In genomic region chr22:49015459-49015858, GRCh38 we compare ENCODE assay signal across 18 cellular contexts.
DNase-seq lines count a peak whose midpoint lies in the region; ATAC-seq and TF ChIP-seq lines count a peak whose summit lies in the region.
"Had no signal": no experiment of that assay in that cellular context is flagged by ENCODE, and none has a peak within 500 bp of the region (broad histone marks: within the 10 kb centered on the region; RNA-seq: fewer than 3 reads in every experiment).

No MANE protein-coding gene starts in this region.

- H3K4me2 ChIP-seq in H9 (ENCODE audit: insufficient read depth, insufficient read length, low read length) (no peak overlapping the region), PC-3 (ENCODE audit: low read length) (no peak overlapping the region)

- H3K36me3 Mint-ChIP-seq in H9 (ENCODE audit: insufficient read depth in 1 of 3, low read depth in 3 of 3): no peaks in the 10 kb centered on the region
- H3K36me3 Mint-ChIP-seq: activated naive CD8-positive, alpha-beta T cell treated with anti-CD3 and anti-CD28 coated beads for 36 hours; CD4-positive, alpha-beta memory T cell; natural killer cell had no signal

- H3K9ac ChIP-seq in H9 (ENCODE audit: extremely low read depth, insufficient read length, low read length): no peak overlapping the region
- no peak overlapping the region for H3K9ac ChIP-seq in PC-3 (ENCODE audit: low read length)

- no TSS peak for BruUV-seq in PC-3 (replicated peaks; lab: Mats Ljungman, UMichigan)

- WGBS in H9 (ENCODE audit: extremely low coverage, insufficient read length, low lambda C conversion rate): no CpG with 5 or more reads among the region's 13 CpGs
- 86 to 92% methylated on average over 5 to 13 of the region's 13 CpGs for WGBS in gastroesophageal sphincter (ENCODE audit: low coverage in 1 of 2), 2 donors

- no peak overlapping the region for H3K27ac Mint-ChIP-seq in H9
- H3K27ac Mint-ChIP-seq: activated CD4-positive, alpha-beta memory T cell treated with anti-CD3 and anti-CD28 coated beads, Interleukin-2, amount 10 ng/mL, durations not matched to agents 7 days and 5 days; activated naive CD8-positive, alpha-beta T cell treated with anti-CD3 and anti-CD28 coated beads for 36 hours; CD4-positive, alpha-beta memory T cell; natural killer cell had no signal

- no peaks in the 10 kb centered on the region for H3K23me2 ChIP-seq in H9 (ENCODE audit: insufficient read length, low read depth, low read length, poor library complexity, severe bottlenecking)

- no peak overlapping the region for H3K23ac ChIP-seq in H9 (ENCODE audit: insufficient read length, low read depth, low read length)

- no peak overlapping the region for H2BK120ac ChIP-seq in H9 (ENCODE audit: low read depth, low read length, poor library complexity, severe bottlenecking)

- intact Hi-C loops in left ventricle myocardium inferior (cut with micrococcal nuclease): no loop called here
- intact Hi-C loops in sciatic nerve (cut with DNase I): no loop called here
- intact Hi-C loops in PC-3 (cut with micrococcal nuclease): no loop called here

- POLR2A ChIA-PET in PC-3 (lab: Charles Lee; ENCODE audit: unreplicated experiment): no interaction called here

- H2BK5ac ChIP-seq in H9 (ENCODE audit: insufficient read length, low read length): no peak overlapping the region

- H3K36me3 ChIP-seq in left ventricle myocardium inferior (no peaks in the 10 kb centered on the region), gastroesophageal sphincter (no peaks in the 10 kb centered on the region), PC-3 (ENCODE audit: low read depth, low read length) (no peaks in the 10 kb centered on the region)
- H3K36me3 ChIP-seq: pancreas had no signal

- CTCF ChIA-PET in PC-3 (lab: Charles Lee): no interaction called here

- H2BK12ac ChIP-seq in H9 (ENCODE audit: insufficient read length, low read depth, low read length): no peak overlapping the region

- no peak overlapping the region for H4K5ac ChIP-seq in H9 (ENCODE audit: insufficient read length, low read depth, low read length)

- H3K4ac ChIP-seq in H9 (ENCODE audit: low read depth, low read length): no peak overlapping the region

- DNase-seq in D341Med (ENCODE audit: low spot score) (peak; percentile 9), H9 (peak; percentile 23), left ventricle myocardium inferior (no peak), sciatic nerve (ENCODE audit: low spot score) (peak; percentile 30), PC-3 (no peak), NCI-H82 (lab: John Stamatoyannopoulos, UW) (no peak), kidney glomerular epithelial cell (lab: John Stamatoyannopoulos, UW) (no peak)
- DNase-seq: activated CD4-positive, alpha-beta memory T cell treated with anti-CD3 and anti-CD28 coated beads, Interleukin-2, amount 10 ng/mL, durations not matched to agents 7 days and 5 days; activated naive CD8-positive, alpha-beta T cell treated with anti-CD3 and anti-CD28 coated beads for 36 hours; CD4-positive, alpha-beta memory T cell; DMS153; HCEC 1CT; natural killer cell; NCI-H1105 treated with DMSO at 0.1 percent for 48 hours; NCI-H524 treated with DMSO at 0.1 percent for 48 hours; pancreas had no signal

- H2BK20ac ChIP-seq in H9 (ENCODE audit: low read depth, low read length, poor library complexity, severe bottlenecking): no peak overlapping the region

- H3K27me3 ChIP-seq in H9 (ENCODE audit: insufficient read depth, low read length) (no peaks in the 10 kb centered on the region), left ventricle myocardium inferior (ENCODE audit: low read depth) (peaks cover 44% of the 10 kb centered on the region), gastroesophageal sphincter (peaks cover 47% of the 10 kb centered on the region), PC-3 (ENCODE audit: low read length) (peaks cover 15% of the 10 kb centered on the region)
- H3K27me3 ChIP-seq: pancreas had no signal

- H3K79me2 ChIP-seq in H9 (ENCODE audit: insufficient read depth, low read length) (no peaks in the 10 kb centered on the region), PC-3 (ENCODE audit: low read length) (no peaks in the 10 kb centered on the region)

- H4K8ac ChIP-seq in H9 (replicated peaks; ENCODE audit: insufficient read length, low read depth, low read length): no peak overlapping the region

- H3T11ph ChIP-seq in H9 (ENCODE audit: low read length): no peak overlapping the region

- H2BK15ac ChIP-seq in H9 (ENCODE audit: low read depth, low read length): no peak overlapping the region

- no peak overlapping the region for H2AK5ac ChIP-seq in H9 (ENCODE audit: insufficient read length, low read length)

- no peak for TF ChIP-seq EP300 in gastroesophageal sphincter (IDR thresholded peaks at IDR 0.05)

- H3K4me3 Mint-ChIP-seq in H9: no peak overlapping the region
- H3K4me3 Mint-ChIP-seq: activated CD4-positive, alpha-beta memory T cell treated with anti-CD3 and anti-CD28 coated beads, Interleukin-2, amount 10 ng/mL, durations not matched to agents 7 days and 5 days; activated naive CD8-positive, alpha-beta T cell treated with anti-CD3 and anti-CD28 coated beads for 36 hours; natural killer cell had no signal

- ATAC-seq in sciatic nerve: no peak
- no peak for ATAC-seq in gastroesophageal sphincter
- ATAC-seq in PC-3: no peak
- ATAC-seq: activated CD4-positive, CD25-positive, alpha-beta regulatory T cell treated with anti-CD3 and anti-CD28 coated beads, Interleukin-2, amount 50 U/mL, for 24 hours; natural killer cell; pancreas had no signal

- no peaks in the 10 kb centered on the region for H4K20me1 ChIP-seq in H9 (ENCODE audit: control insufficient read depth, insufficient read depth, insufficient read length)
- no peaks in the 10 kb centered on the region for H4K20me1 ChIP-seq in PC-3 (ENCODE audit: low read length)

- no peak for TF ChIP-seq POLR2A in gastroesophageal sphincter (IDR thresholded peaks at IDR 0.05)

- TF ChIP-seq CTCF in H9 (conservative IDR thresholded peaks at IDR 0.05): no peak
- TF ChIP-seq CTCF in left ventricle myocardium inferior (IDR thresholded peaks at IDR 0.05; ENCODE audit: borderline replicate concordance): no peak
- TF ChIP-seq CTCF in gastroesophageal sphincter (IDR thresholded peaks at IDR 0.05): no peak
- no peak for TF ChIP-seq CTCF in PC-3 (conservative IDR thresholded peaks at IDR 0.05; ENCODE audit: low read depth, low read length)

- no peak overlapping the region for H3K27ac ChIP-seq in H9 (ENCODE audit: insufficient read length, low read depth, low read length)
- H3K27ac ChIP-seq in left ventricle myocardium inferior (replicated peaks): peak overlapping the region; percentile 85
- no peak overlapping the region for H3K27ac ChIP-seq in gastroesophageal sphincter
- H3K27ac ChIP-seq in PC-3 (ENCODE audit: low read length): no peak overlapping the region
- H3K27ac ChIP-seq: pancreas had no signal

- H3K4me1 ChIP-seq in H9 (ENCODE audit: insufficient read depth, low read length) (no peaks in the 10 kb centered on the region), left ventricle myocardium inferior (peaks cover 20% of the 10 kb centered on the region), gastroesophageal sphincter (peaks cover 0 to 10% (median 0%) of the 10 kb centered on the region in 3 donors), PC-3 (ENCODE audit: insufficient read depth, low read length) (no peaks in the 10 kb centered on the region)
- H3K4me1 ChIP-seq: pancreas had no signal

- H2AFZ ChIP-seq in H9 (ENCODE audit: low read length): no peak overlapping the region
- no peak overlapping the region for H2AFZ ChIP-seq in PC-3 (ENCODE audit: low read length)

- no peaks in the 10 kb centered on the region; the same call in none of the 2 replicates for H3K27me3 Mint-ChIP-seq in H9 (ENCODE audit: low read depth)
- H3K27me3 Mint-ChIP-seq: activated CD4-positive, alpha-beta memory T cell treated with anti-CD3 and anti-CD28 coated beads, Interleukin-2, amount 10 ng/mL, durations not matched to agents 7 days and 5 days; activated naive CD8-positive, alpha-beta T cell treated with anti-CD3 and anti-CD28 coated beads for 36 hours; CD4-positive, alpha-beta memory T cell had no signal

- H3K9me2 ChIP-seq in PC-3 (replicated peaks; ENCODE audit: low read length): no peaks in the 10 kb centered on the region

- H3F3A ChIP-seq in PC-3 (ENCODE audit: low read length, unreplicated experiment): no peaks in the 10 kb centered on the region

- H3K4me3 ChIP-seq in left ventricle myocardium inferior (no peak overlapping the region), gastroesophageal sphincter (no peak overlapping the region), PC-3 (ENCODE audit: low read length) (no peak overlapping the region)
- H3K4me3 ChIP-seq: pancreas had no signal

- no peaks in the 10 kb centered on the region for H3K79me1 ChIP-seq in H9 (ENCODE audit: insufficient read depth, low read depth, low read length, poor library complexity, severe bottlenecking)

- no peak overlapping the region for H3K14ac ChIP-seq in H9 (ENCODE audit: insufficient read depth, low read length)

- H3K9me3 ChIP-seq in H9 (ENCODE audit: control insufficient read depth, low read depth, low read length) (no peaks in the 10 kb centered on the region), left ventricle myocardium inferior (replicated peaks) (no peaks in the 10 kb centered on the region), gastroesophageal sphincter (no peaks in the 10 kb centered on the region), PC-3 (ENCODE audit: low read length) (no peaks in the 10 kb centered on the region)
- H3K9me3 ChIP-seq: pancreas had no signal

- peaks cover 2 to 7% of the 10 kb centered on the region in 2 experiments; a peak in 1 of 4 replicates for H3K4me1 Mint-ChIP-seq in H9
- H3K4me1 Mint-ChIP-seq: activated CD4-positive, alpha-beta memory T cell treated with anti-CD3 and anti-CD28 coated beads, Interleukin-2, amount 10 ng/mL, durations not matched to agents 7 days and 5 days; activated naive CD8-positive, alpha-beta T cell treated with anti-CD3 and anti-CD28 coated beads for 36 hours; CD4-positive, alpha-beta memory T cell; natural killer cell had no signal

- H3K18ac ChIP-seq in H9 (ENCODE audit: insufficient read length, low read depth, low read length): no peak overlapping the region

- no peak overlapping the region for H3K56ac ChIP-seq in H9 (ENCODE audit: insufficient read length, low read depth, low read length)

- no peak overlapping the region for H4K91ac ChIP-seq in H9 (ENCODE audit: insufficient read length, low read depth, low read length)

- H3K9me3 Mint-ChIP-seq in H9: no peaks in the 10 kb centered on the region; a peak in 1 of 5 replicates
- H3K9me3 Mint-ChIP-seq: activated CD4-positive, alpha-beta memory T cell treated with anti-CD3 and anti-CD28 coated beads, Interleukin-2, amount 10 ng/mL, durations not matched to agents 7 days and 5 days; activated naive CD8-positive, alpha-beta T cell treated with anti-CD3 and anti-CD28 coated beads for 36 hours; CD4-positive, alpha-beta memory T cell; natural killer cell had no signal

Comparison
In these comparisons a context has a peak if more than half of its experiments do, and no peak if none do; other contexts are left out.
1. DNase-seq: peak in D341Med (single experiment), H9 (single experiment) and sciatic nerve (single experiment); none in left ventricle myocardium inferior (single experiment), PC-3 (single experiment), NCI-H82 (single experiment) and kidney glomerular epithelial cell (single experiment).